23 cellular contexts compared by ENCODE assay signal in genomic region chr7:101725911-101726310, GRCh38.
DNase-seq lines count a peak whose midpoint lies in the region; ATAC-seq and TF ChIP-seq lines count a peak whose summit lies in the region.
"Had no signal": no experiment of that assay in that cellular context is flagged by ENCODE, and none has a peak within 500 bp of the region (broad histone marks: within the 10 kb centered on the region; RNA-seq: fewer than 3 reads in every experiment).

No MANE protein-coding gene starts in this region.

- H3K4me3 ChIP-seq in BLaER1: no peak overlapping the region
- H3K4me3 ChIP-seq in PC-3 (ENCODE audit: low read length): no peak overlapping the region
- H3K4me3 ChIP-seq: GM23248, HAP-1 had no signal

- TF ChIP-seq CTCF in PC-3 (conservative IDR thresholded peaks at IDR 0.05; ENCODE audit: low read depth, low read length): no peak
- no peak for TF ChIP-seq CTCF in GM10266 (IDR thresholded peaks at IDR 0.05; ENCODE audit: control insufficient read depth, insufficient read depth, low read depth, missing control alignments)

- H3K4me1 ChIP-seq in BLaER1: peaks cover 70% of the 10 kb centered on the region
- H3K4me1 ChIP-seq in PC-3 (ENCODE audit: insufficient read depth, low read length): no peaks in the 10 kb centered on the region
- H3K4me1 ChIP-seq: Caco-2 had no signal

- no peak overlapping the region for H3K9ac ChIP-seq in BLaER1
- no peak overlapping the region for H3K9ac ChIP-seq in PC-3 (ENCODE audit: low read length)
- H3K9ac ChIP-seq: GM23248 had no signal

- H3K4me2 ChIP-seq in BLaER1 (peak overlapping the region; percentile 37; the same call in 1 of the 2 replicates), PC-3 (ENCODE audit: low read length) (no peak overlapping the region)

- H3K9me2 ChIP-seq in PC-3 (replicated peaks; ENCODE audit: low read length): no peaks in the 10 kb centered on the region

- no peaks in the 10 kb centered on the region for H3K27me3 ChIP-seq in BLaER1
- no peaks in the 10 kb centered on the region for H3K27me3 ChIP-seq in PC-3 (ENCODE audit: low read length)

- no peaks in the 10 kb centered on the region for H3F3A ChIP-seq in PC-3 (ENCODE audit: low read length, unreplicated experiment)

- H3K36me3 Mint-ChIP-seq in effector memory CD8-positive, alpha-beta T cell (ENCODE audit: insufficient read depth): no peaks in the 10 kb centered on the region
- H3K36me3 Mint-ChIP-seq: CD8-positive, alpha-beta T cell; T-cell had no signal

- CTCF ChIA-PET in PC-3 (lab: Charles Lee): no interaction called here

- intact Hi-C loops in PC-3 (cut with micrococcal nuclease) (no loop called here), posterior cingulate gyrus (cut with DNase I) (no loop called here)

- H3K4me1 Mint-ChIP-seq in effector memory CD8-positive, alpha-beta T cell (ENCODE audit: low read depth in 2 of 2): no peaks in the 10 kb centered on the region
- H3K4me1 Mint-ChIP-seq: IgD-negative memory B cell, T-cell had no signal

- H3K9me3 ChIP-seq in BLaER1 (peaks cover 11% of the 10 kb centered on the region; the same call in 1 of the 2 replicates), PC-3 (ENCODE audit: low read length) (no peaks in the 10 kb centered on the region)
- H3K9me3 ChIP-seq: Caco-2 had no signal

- H3K36me3 ChIP-seq in BLaER1: no peaks in the 10 kb centered on the region
- no peaks in the 10 kb centered on the region for H3K36me3 ChIP-seq in PC-3 (ENCODE audit: low read depth, low read length)
- H3K36me3 ChIP-seq: HAP-1 had no signal

- POLR2A ChIA-PET in PC-3 (lab: Charles Lee; ENCODE audit: unreplicated experiment): no interaction called here

- H3K27ac ChIP-seq in BLaER1 (no peak overlapping the region), PC-3 (ENCODE audit: low read length) (no peak overlapping the region)
- H3K27ac ChIP-seq: GM23248 had no signal

- H3K27ac Mint-ChIP-seq in effector memory CD8-positive, alpha-beta T cell: no peak overlapping the region
- H3K27ac Mint-ChIP-seq: CD8-positive, alpha-beta T cell; HFFc6; IgD-negative memory B cell; T-cell had no signal

- no peaks in the 10 kb centered on the region for H4K20me1 ChIP-seq in BLaER1
- no peaks in the 10 kb centered on the region for H4K20me1 ChIP-seq in PC-3 (ENCODE audit: low read length)

- peaks cover 3 to 9% of the 10 kb centered on the region in 2 donors for H3K27me3 Mint-ChIP-seq in effector memory CD8-positive, alpha-beta T cell
- H3K27me3 Mint-ChIP-seq: T-cell had no signal

- no peak for ATAC-seq in PC-3
- ATAC-seq in effector memory CD8-positive, alpha-beta T cell (replicated peaks): no peak
- ATAC-seq: CD8-positive, alpha-beta T cell; T-cell had no signal

- no TSS peak for BruUV-seq in PC-3 (replicated peaks; lab: Mats Ljungman, UMichigan)

- H2AFZ ChIP-seq in PC-3 (ENCODE audit: low read length): no peak overlapping the region
- H2AFZ ChIP-seq: GM23248 had no signal

- H3K79me2 ChIP-seq in PC-3 (ENCODE audit: low read length): no peaks in the 10 kb centered on the region

- no peak overlapping the region for H3K4me3 Mint-ChIP-seq in effector memory CD8-positive, alpha-beta T cell
- H3K4me3 Mint-ChIP-seq: CD8-positive, alpha-beta T cell; HFFc6; IgD-negative memory B cell; T-cell had no signal

- DNase-seq in DMS 273 treated with DMSO at 0.1 percent for 48 hours (lab: John Stamatoyannopoulos, UW) (peak; percentile 30), PC-3 (peak; percentile 9), myocyte (ENCODE audit: low read depth) (peak; percentile 58), GM10266 (ENCODE audit: extremely low spot score) (no peak), DMS114 treated with DMSO at 0.1 percent for 48 hours (lab: John Stamatoyannopoulos, UW; ENCODE audit: unreplicated experiment) (no peak), posterior cingulate gyrus (no peak)
- no peak for DNase-seq in effector memory CD8-positive, alpha-beta T cell
- DNase-seq: C1 segment of cervical spinal cord; Caco-2; CD8-positive, alpha-beta T cell; DMS153; GM23248; HFFc6; NCI-H1092 treated with DMSO at 0.1 percent for 48 hours; NCI-H1436 treated with DMSO at 0.1 percent for 48 hours; NCI-H1930; NCI-H2227 treated with DMSO at 0.1 percent for 48 hours; Right ventricle myocardium superior; RPMI8226; T-cell had no signal

- H3K9me3 Mint-ChIP-seq in effector memory CD8-positive, alpha-beta T cell: peaks cover 0 to 3% of the 10 kb centered on the region in 2 donors
- H3K9me3 Mint-ChIP-seq: IgD-negative memory B cell had no signal

Comparison
In these comparisons a context has a peak if more than half of its experiments do, and no peak if none do; other contexts are left out.
1. DNase-seq: peak in DMS 273 treated with DMSO at 0.1 percent for 48 hours (single experiment), PC-3 (single experiment) and myocyte (single experiment); none in GM10266 (single experiment), DMS114 treated with DMSO at 0.1 percent for 48 hours (single experiment), posterior cingulate gyrus (0 of 10) and effector memory CD8-positive, alpha-beta T cell (0 of 3).